ENCODE assay signal across 19 cellular contexts in genomic region chr12:19819231-19819630, GRCh38.
DNase-seq lines count a peak whose midpoint lies in the region; ATAC-seq and TF ChIP-seq lines count a peak whose summit lies in the region.
"Had no signal": no experiment of that assay in that cellular context is flagged by ENCODE, and none has a peak within 500 bp of the region (broad histone marks: within the 10 kb centered on the region; RNA-seq: fewer than 3 reads in every experiment).

No MANE protein-coding gene starts in this region.

- H3K36me3 ChIP-seq in left ventricle myocardium inferior: no peaks in the 10 kb centered on the region
- H3K36me3 ChIP-seq in spleen: no peaks in the 10 kb centered on the region

- peak overlapping the region; percentile 62 for H3K27ac ChIP-seq in left ventricle myocardium inferior (replicated peaks)
- no peak overlapping the region for H3K27ac ChIP-seq in spleen
- H3K27ac ChIP-seq: C4-2B had no signal

- H3K4me3 ChIP-seq in fibroblast of the aortic adventitia (ENCODE audit: low read depth, low read length) (no peak overlapping the region), left ventricle myocardium inferior (no peak overlapping the region), spleen (no peak overlapping the region)

- H3K27me3 ChIP-seq in left ventricle myocardium inferior (ENCODE audit: low read depth): no peaks in the 10 kb centered on the region
- H3K27me3 ChIP-seq in spleen (replicated peaks in 1 of 7): no peaks in the 10 kb centered on the region

- peaks cover 14% of the 10 kb centered on the region for H3K4me1 ChIP-seq in left ventricle myocardium inferior
- H3K4me1 ChIP-seq in spleen: no peaks in the 10 kb centered on the region

- peaks cover 3% of the 10 kb centered on the region for H3K9me3 ChIP-seq in left ventricle myocardium inferior (replicated peaks)
- peaks cover 0 to 8% (median 0%) of the 10 kb centered on the region in 8 donors for H3K9me3 ChIP-seq in spleen

- ATAC-seq in sciatic nerve: peak; percentile 24
- ATAC-seq: HCT116, PC-3 had no signal

- TF ChIP-seq POLR2A in spleen (IDR thresholded peaks at IDR 0.05): no peak

- TF ChIP-seq CTCF in fibroblast of the aortic adventitia (IDR thresholded peaks at IDR 0.05; ENCODE audit: insufficient read depth, low read length) (no peak), left ventricle myocardium inferior (IDR thresholded peaks at IDR 0.05; ENCODE audit: borderline replicate concordance) (no peak), spleen (IDR thresholded peaks at IDR 0.05 in 8 of 11, conservative IDR thresholded peaks at IDR 0.05 in 3 of 11) (no peak)

- DNase-seq in fibroblast of the aortic adventitia (ENCODE audit: low read depth) (peak; percentile 90), left ventricle myocardium inferior (peak; percentile 49), sciatic nerve (ENCODE audit: low spot score) (no peak), NOMO-1 treated with DMSO at 0.1 percent for 48 hours (lab: John Stamatoyannopoulos, UW; ENCODE audit: unreplicated experiment) (no peak), NCI-H1436 (lab: John Stamatoyannopoulos, UW) (no peak), NOMO-1 (lab: John Stamatoyannopoulos, UW; ENCODE audit: unreplicated experiment in 2 of 2) (no peak), spleen (no peak)
- DNase-seq: AML-193, GOT3, KBM-7, NCI-H1105, NCI-H1694, NCI-H226, NCI-H524, NCI-H82, PC-3, RPMI8226 had no signal

- intact Hi-C loops in left ventricle myocardium inferior (cut with micrococcal nuclease): no loop called here
- intact Hi-C loops in sciatic nerve (cut with DNase I): no loop called here
- intact Hi-C loops in spleen (cut with DNase I; ENCODE audit: low total_unique reads): no loop called here

- 72 to 89% (median 81%) methylated on average over 4 of the region's 4 CpGs for WGBS in spleen, 5 donors

Comparison
In these comparisons a context has a peak if more than half of its experiments do, and no peak if none do; other contexts are left out.
1. DNase-seq: peak in fibroblast of the aortic adventitia (single experiment) and left ventricle myocardium inferior (single experiment); none in sciatic nerve (single experiment), NOMO-1 treated with DMSO at 0.1 percent for 48 hours (single experiment), NCI-H1436 (single experiment), NOMO-1 (0 of 2) and spleen (single experiment).